Comparison of ENCODE assay signal across 13 cellular contexts in genomic region chr20:63232235-63233060, GRCh38. TPM values are rescaled to one million over a fixed set of nuclear protein-coding genes. Genes with fewer than 3 reads are reported as not detected.
A peak's percentile ranks its signal among the peaks of the same experiment; 100 is the strongest.
DNase-seq lines count a peak whose midpoint lies in the region; ATAC-seq, FAIRE-seq and TF ChIP-seq lines count a peak whose summit lies in the region.
"Had no signal": no experiment of that assay in that cellular context is flagged by ENCODE, and none has a peak within 500 bp of the region (broad histone marks: within the 10 kb centered on the region; RNA-seq: fewer than 3 reads in every experiment).

No MANE protein-coding gene starts in this region.

- no peak for FAIRE-seq in GM12892 (lab: Jason Lieb, UNC)

- intact Hi-C loops in left colon (cut with DNase I, micrococcal nuclease), result loop anchor here in 1 of 2 donors (10.0 kb wide), 1 partner anchor 178 kb away; no protein-coding TSS in a partner anchor

- peak; percentile 31 for ATAC-seq in left colon
- ATAC-seq: activated T-cell treated with anti-CD3 and anti-CD28 coated beads, Interleukin-2, amount 50 U/mL, for 4 hours had no signal

- in situ Hi-C loops in astrocyte of the spinal cord (cut with HindIII; ENCODE audit: low sequenced_read_pairs), result no loop called here

- DNase-seq in AG10803 (ENCODE audit: low read depth) (peak; percentile 78), HS-27A (ENCODE audit: low read depth) (peak; percentile 62), astrocyte of the spinal cord (ENCODE audit: low read depth, low spot score) (peak; percentile 87), left colon (no peak), GM12892 (ENCODE audit: insufficient read length) (no peak), OCI-M1 (lab: John Stamatoyannopoulos, UW) (no peak), NCI-H526 (lab: John Stamatoyannopoulos, UW) (no peak), cerebellar nuclear complex (lab: John Stamatoyannopoulos, UW) (no peak)
- DNase-seq: activated T-cell treated with anti-CD3 and anti-CD28 coated beads, Interleukin-2, amount 50 U/mL, for 4 hours; NCI-H1092; nephron progenitor cell; stimulated activated CD4-positive, alpha-beta T cell treated with anti-CD3 and anti-CD28 coated beads, Interleukin-2, amount 100 ng/mL, for 24 hours had no signal

- TF ChIP-seq CTCF in AG10803 (conservative IDR thresholded peaks at IDR 0.05; ENCODE audit: low read length), result no peak
- TF ChIP-seq CTCF in astrocyte of the spinal cord (IDR thresholded peaks at IDR 0.05; ENCODE audit: low read depth, low read length), result no peak

- TF ChIP-seq POLR2A in GM12892 (IDR thresholded peaks at IDR 0.05; ENCODE audit: low read depth, low read length), result no peak

- no peak overlapping the region for H3K4me3 ChIP-seq in AG10803 (ENCODE audit: low read length)
- H3K4me3 ChIP-seq in astrocyte of the spinal cord (ENCODE audit: low read depth, low read length), result no peak overlapping the region

RNA-seq across cellular contexts. Expression of gene BIRC7, which starts 3.3 kb away (rescaled TPM):
- total RNA-seq in left colon, result under 1 TPM in 1 of 2 donors, not detected in 1; 0.25 TPM
- 1.1 TPM for polyA plus RNA-seq in GM12892 (2012; ENCODE audit: missing spikeins)
- total RNA-seq: activated T-cell treated with anti-CD3 and anti-CD28 coated beads, Interleukin-2, amount 50 U/mL, for 4 hours; dermis microvascular lymphatic vessel endothelial cell had no signal

RNA-seq across cellular contexts. Expression of gene YTHDF1, which starts 16.5 kb away (rescaled TPM):
- 10 to 100 TPM; 32.8 to 37.8 TPM for total RNA-seq in left colon
- 15.6 TPM for polyA plus RNA-seq in GM12892 (2012; ENCODE audit: missing spikeins)

RNA-seq across cellular contexts. Expression of gene NKAIN4, which starts 21.8 kb away (rescaled TPM):
- total RNA-seq in left colon, result under 1 TPM in 1 of 2 donors, not detected in 1; 0.27 TPM
- not detected for polyA plus RNA-seq in GM12892 (2012; ENCODE audit: missing spikeins)
- total RNA-seq: activated T-cell treated with anti-CD3 and anti-CD28 coated beads, Interleukin-2, amount 50 U/mL, for 4 hours; dermis microvascular lymphatic vessel endothelial cell had no signal

RNA-seq across cellular contexts. Expression of gene ARFGAP1, which starts 40.2 kb away (rescaled TPM):
- 10 to 100 TPM; 67.4 to 95.2 TPM for total RNA-seq in left colon
- 23.9 TPM for polyA plus RNA-seq in GM12892 (2012; ENCODE audit: missing spikeins)

Comparison
In these comparisons a context has a peak if more than half of its experiments do, and no peak if none do; other contexts are left out.
1. DNase-seq: peak in AG10803 (single experiment), HS-27A (single experiment) and astrocyte of the spinal cord (single experiment); none in left colon (0 of 2), GM12892 (single experiment), OCI-M1 (single experiment), NCI-H526 (0 of 2) and cerebellar nuclear complex (0 of 2).